1 cellular context compared by ENCODE assay signal in the genomic region with DNA sequence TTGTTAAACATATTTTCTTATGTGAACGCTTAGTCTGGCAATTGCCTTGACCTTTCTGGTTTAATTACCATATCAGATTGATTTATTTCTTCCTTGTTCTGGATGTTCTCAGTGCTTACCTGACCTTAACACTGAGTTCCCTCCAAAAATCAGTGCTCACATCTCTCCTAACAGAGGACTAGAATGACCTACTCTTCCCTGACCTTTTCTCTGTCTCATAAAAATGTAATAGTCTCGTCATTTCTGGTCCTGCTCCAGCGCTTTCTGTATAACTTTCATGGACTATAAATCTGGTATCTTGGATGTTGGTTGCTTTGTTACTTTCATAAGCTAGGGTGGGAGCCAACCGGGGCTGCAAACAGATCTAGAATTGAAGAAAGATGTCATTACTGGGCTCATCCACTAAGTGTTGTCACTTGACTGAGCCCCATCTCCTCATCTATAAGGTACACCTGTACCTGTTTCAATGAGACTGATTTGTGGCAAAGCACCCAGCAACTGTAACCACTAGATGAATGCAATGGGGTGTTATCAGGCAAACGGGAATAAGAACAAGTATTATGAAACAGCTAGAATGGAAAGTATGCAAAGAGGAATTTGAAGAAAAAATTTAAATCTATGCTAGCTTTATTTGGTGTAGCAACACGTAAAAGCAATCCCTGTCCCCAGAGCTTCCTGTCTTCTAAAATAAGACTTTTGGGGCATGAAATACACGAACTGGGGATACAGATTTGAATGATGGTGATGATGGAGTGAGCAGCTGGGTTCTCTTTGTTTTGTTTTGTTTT.
TF ChIP-seq lines count a peak whose summit lies in the region.

No MANE protein-coding gene starts in this region.

TF ChIP-seq in GM12878, 131 proteins besides CTCF, POLR2A, EP300 and RAD21:
- TF ChIP-seq BHLHE40 (IDR thresholded peaks at IDR 0.05; ENCODE audit: borderline replicate concordance in 1 of 2, low read depth in 2 of 2, low read length in 1 of 2) (no peak), HDGF (IDR thresholded peaks at IDR 0.05) (no peak), IKZF1 (conservative IDR thresholded peaks at IDR 0.05) (no peak), SPI1 (IDR thresholded peaks at IDR 0.05; ENCODE audit: borderline replicate concordance, insufficient read depth, low read depth, low read length) (no peak), ESRRA (IDR thresholded peaks at IDR 0.05; ENCODE audit: low read length) (no peak), NRF1 (conservative IDR thresholded peaks at IDR 0.05; ENCODE audit: low read depth, low read length) (no peak), TARDBP (IDR thresholded peaks at IDR 0.05; ENCODE audit: borderline replicate concordance) (no peak), IRF4 (IDR thresholded peaks at IDR 0.05; ENCODE audit: low read depth, low read length) (no peak), TCF3 (IDR thresholded peaks at IDR 0.05; ENCODE audit: borderline replicate concordance, insufficient read depth, low read depth, low read length) (no peak), MYB (IDR thresholded peaks at IDR 0.05; ENCODE audit: borderline replicate concordance, low read depth, low read length) (no peak), SREBF1 (IDR thresholded peaks at IDR 0.05; ENCODE audit: low read length) (no peak), NFXL1 (IDR thresholded peaks at IDR 0.05; ENCODE audit: borderline replicate concordance) (no peak), HDAC6 (IDR thresholded peaks at IDR 0.05; ENCODE audit: unreplicated experiment) (no peak), CBX5 (IDR thresholded peaks at IDR 0.05; ENCODE audit: low read depth) (no peak)
- TF ChIP-seq, protein P1, sequence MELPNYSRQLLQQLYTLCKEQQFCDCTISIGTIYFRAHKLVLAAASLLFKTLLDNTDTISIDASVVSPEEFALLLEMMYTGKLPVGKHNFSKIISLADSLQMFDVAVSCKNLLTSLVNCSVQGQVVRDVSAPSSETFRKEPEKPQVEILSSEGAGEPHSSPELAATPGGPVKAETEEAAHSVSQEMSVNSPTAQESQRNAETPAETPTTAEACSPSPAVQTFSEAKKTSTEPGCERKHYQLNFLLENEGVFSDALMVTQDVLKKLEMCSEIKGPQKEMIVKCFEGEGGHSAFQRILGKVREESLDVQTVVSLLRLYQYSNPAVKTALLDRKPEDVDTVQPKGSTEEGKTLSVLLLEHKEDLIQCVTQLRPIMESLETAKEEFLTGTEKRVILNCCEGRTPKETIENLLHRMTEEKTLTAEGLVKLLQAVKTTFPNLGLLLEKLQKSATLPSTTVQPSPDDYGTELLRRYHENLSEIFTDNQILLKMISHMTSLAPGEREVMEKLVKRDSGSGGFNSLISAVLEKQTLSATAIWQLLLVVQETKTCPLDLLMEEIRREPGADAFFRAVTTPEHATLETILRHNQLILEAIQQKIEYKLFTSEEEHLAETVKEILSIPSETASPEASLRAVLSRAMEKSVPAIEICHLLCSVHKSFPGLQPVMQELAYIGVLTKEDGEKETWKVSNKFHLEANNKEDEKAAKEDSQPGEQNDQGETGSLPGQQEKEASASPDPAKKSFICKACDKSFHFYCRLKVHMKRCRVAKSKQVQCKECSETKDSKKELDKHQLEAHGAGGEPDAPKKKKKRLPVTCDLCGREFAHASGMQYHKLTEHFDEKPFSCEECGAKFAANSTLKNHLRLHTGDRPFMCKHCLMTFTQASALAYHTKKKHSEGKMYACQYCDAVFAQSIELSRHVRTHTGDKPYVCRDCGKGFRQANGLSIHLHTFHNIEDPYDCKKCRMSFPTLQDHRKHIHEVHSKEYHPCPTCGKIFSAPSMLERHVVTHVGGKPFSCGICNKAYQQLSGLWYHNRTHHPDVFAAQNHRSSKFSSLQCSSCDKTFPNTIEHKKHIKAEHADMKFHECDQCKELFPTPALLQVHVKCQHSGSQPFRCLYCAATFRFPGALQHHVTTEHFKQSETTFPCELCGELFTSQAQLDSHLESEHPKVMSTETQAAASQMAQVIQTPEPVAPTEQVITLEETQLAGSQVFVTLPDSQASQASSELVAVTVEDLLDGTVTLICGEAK (IDR thresholded peaks at IDR 0.05; ENCODE audit: borderline replicate concordance): no peak
- TF ChIP-seq, protein P2, sequence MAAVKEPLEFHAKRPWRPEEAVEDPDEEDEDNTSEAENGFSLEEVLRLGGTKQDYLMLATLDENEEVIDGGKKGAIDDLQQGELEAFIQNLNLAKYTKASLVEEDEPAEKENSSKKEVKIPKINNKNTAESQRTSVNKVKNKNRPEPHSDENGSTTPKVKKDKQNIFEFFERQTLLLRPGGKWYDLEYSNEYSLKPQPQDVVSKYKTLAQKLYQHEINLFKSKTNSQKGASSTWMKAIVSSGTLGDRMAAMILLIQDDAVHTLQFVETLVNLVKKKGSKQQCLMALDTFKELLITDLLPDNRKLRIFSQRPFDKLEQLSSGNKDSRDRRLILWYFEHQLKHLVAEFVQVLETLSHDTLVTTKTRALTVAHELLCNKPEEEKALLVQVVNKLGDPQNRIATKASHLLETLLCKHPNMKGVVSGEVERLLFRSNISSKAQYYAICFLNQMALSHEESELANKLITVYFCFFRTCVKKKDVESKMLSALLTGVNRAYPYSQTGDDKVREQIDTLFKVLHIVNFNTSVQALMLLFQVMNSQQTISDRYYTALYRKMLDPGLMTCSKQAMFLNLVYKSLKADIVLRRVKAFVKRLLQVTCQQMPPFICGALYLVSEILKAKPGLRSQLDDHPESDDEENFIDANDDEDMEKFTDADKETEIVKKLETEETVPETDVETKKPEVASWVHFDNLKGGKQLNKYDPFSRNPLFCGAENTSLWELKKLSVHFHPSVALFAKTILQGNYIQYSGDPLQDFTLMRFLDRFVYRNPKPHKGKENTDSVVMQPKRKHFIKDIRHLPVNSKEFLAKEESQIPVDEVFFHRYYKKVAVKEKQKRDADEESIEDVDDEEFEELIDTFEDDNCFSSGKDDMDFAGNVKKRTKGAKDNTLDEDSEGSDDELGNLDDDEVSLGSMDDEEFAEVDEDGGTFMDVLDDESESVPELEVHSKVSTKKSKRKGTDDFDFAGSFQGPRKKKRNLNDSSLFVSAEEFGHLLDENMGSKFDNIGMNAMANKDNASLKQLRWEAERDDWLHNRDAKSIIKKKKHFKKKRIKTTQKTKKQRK (IDR thresholded peaks at IDR 0.05; ENCODE audit: low read depth, low read length): no peak
TF ChIP-seq in GM12878: peak in this region for 0.
